ENCODE assay signal across 8 cellular contexts in the genomic region with DNA sequence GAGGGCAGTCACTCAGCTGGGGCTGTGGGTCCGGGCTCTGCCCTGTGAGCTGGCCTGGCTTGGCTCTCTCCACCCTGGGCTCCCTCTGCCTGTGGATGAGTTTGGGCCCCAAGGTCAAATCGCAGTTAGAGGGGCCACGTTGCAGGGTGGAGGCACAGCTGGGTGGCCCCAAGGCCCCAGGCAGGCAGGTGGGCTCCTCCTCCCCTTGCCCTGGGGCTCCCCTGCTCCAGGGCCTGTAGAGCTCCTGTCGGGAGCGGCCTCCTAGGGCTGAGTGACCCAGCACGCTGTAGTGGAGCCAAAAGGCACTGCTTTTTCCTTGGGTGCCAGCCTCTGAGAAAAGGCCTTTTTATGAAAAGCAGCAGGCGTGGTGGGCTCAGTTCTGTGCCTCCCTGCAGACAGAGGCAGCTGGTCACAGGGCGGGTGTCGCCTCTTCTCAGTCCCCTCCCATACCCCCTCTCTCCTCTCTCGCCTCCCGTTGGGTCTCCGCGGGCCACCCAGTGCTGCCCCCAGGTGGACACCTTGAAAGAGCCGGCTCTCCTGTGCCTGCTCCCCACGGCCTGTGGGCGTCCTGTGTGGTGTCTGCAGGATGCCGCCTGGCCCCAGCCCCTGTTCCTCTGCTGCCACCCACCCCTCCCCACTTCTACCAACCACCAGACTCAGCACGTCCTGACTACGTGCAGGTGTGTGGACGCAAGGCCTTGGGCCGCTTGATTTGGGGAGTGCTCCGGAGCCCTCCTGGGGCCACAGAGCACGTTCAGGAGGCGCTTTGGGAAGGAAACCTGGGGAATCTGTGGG. TPM values are rescaled to one million over a fixed set of nuclear protein-coding genes. Genes with fewer than 3 reads are reported as not detected.
DNase-seq lines count a peak whose midpoint lies in the region; ATAC-seq and TF ChIP-seq lines count a peak whose summit lies in the region.

No MANE protein-coding gene starts in this region.

- no peak for ATAC-seq in HG02938 (IDR thresholded peaks at IDR 0.05; ENCODE audit: unreplicated experiment)

- H3K36me3 ChIP-seq in HUES48 (ENCODE audit: control insufficient read depth, insufficient read depth, low read length), result peaks cover 47% of the 10 kb centered on the region
- H3K36me3 ChIP-seq in kidney epithelial cell (ENCODE audit: control insufficient read depth, insufficient read depth, low read length), result peaks cover 1% of the 10 kb centered on the region

- DNase-seq in GM12864 (ENCODE audit: low read depth), result no peak
- peak; percentile 68 for DNase-seq in UCSD-AML1 (lab: John Stamatoyannopoulos, UW; ENCODE audit: unreplicated experiment)
- peak; percentile 71 to 88 for DNase-seq in T47D (ENCODE audit: low read depth in 1 of 2, low spot score in 1 of 2)
- no peak for DNase-seq in kidney epithelial cell (ENCODE audit: low read depth)
- peak; percentile 53 to 64 (median 61) for DNase-seq in stimulated activated CD4-positive, alpha-beta T cell treated with anti-CD3 and anti-CD28 coated beads, TNF-alpha, amount 100 ng/mL, for 4 hours (ENCODE audit: low read depth in 3 of 3)
- no peak for DNase-seq in NCI-H1105 treated with DMSO at 0.1 percent for 48 hours (lab: John Stamatoyannopoulos, UW)

- no peaks in the 10 kb centered on the region for H3K9me3 ChIP-seq in HUES48 (ENCODE audit: control insufficient read depth, insufficient read depth, low read length)

- H3K27ac ChIP-seq in HUES48 (ENCODE audit: low read depth, low read length), result peak overlapping the region; percentile 32

- H3K9ac ChIP-seq in HUES48 (ENCODE audit: low read depth, low read length), result peak overlapping the region; percentile 43; the same call in 1 of the 2 replicates

- peak; percentile 64 for TF ChIP-seq CTCF in GM12864 (IDR thresholded peaks at IDR 0.05; ENCODE audit: low read depth, low read length, missing control alignments)
- peak; percentile 86 for TF ChIP-seq CTCF in kidney epithelial cell (IDR thresholded peaks at IDR 0.05; ENCODE audit: insufficient read depth, low read length, poor library complexity, severe bottlenecking)

- peaks cover 21% of the 10 kb centered on the region for H3K4me1 ChIP-seq in HUES48 (ENCODE audit: control insufficient read depth, insufficient read depth, low read length)

- H3K4me3 ChIP-seq in GM12864 (ENCODE audit: low read depth, low read length) (no peak overlapping the region), HUES48 (ENCODE audit: low read depth, low read length) (no peak overlapping the region), kidney epithelial cell (ENCODE audit: low read depth, low read length) (no peak overlapping the region)

- H3K27me3 ChIP-seq in HUES48 (ENCODE audit: control insufficient read depth, insufficient read depth, low read length) (no peaks in the 10 kb centered on the region), kidney epithelial cell (ENCODE audit: control insufficient read depth, insufficient read depth, low read length) (no peaks in the 10 kb centered on the region)

- in situ Hi-C loops in T47D (cut with HindIII; ENCODE audit: low pct_unique_long_range_greater_than_20kb, low sequenced_read_pairs), result no loop called here

RNA-seq across cellular contexts. Expression of gene SS18L1, which starts 13.2 kb away (rescaled TPM):
- 9.6 and 15.9 TPM in 2 replicates for total RNA-seq in kidney epithelial cell

RNA-seq across cellular contexts. Expression of gene PSMA7, which starts 13.6 kb away (rescaled TPM):
- 412 and 420 TPM in 2 replicates for total RNA-seq in kidney epithelial cell

RNA-seq across cellular contexts. Expression of gene MTG2, which starts 26.0 kb away (rescaled TPM):
- total RNA-seq in kidney epithelial cell, result 19.5 and 31.9 TPM in 2 replicates

RNA-seq across cellular contexts. Expression of gene LSM14B, which starts 34.5 kb away (rescaled TPM):
- 23.3 and 34.2 TPM in 2 replicates for total RNA-seq in kidney epithelial cell

Comparison
In these comparisons a context has a peak if more than half of its experiments do, and no peak if none do; other contexts are left out.
1. DNase-seq: peak in UCSD-AML1 (single experiment), T47D (2 of 2) and stimulated activated CD4-positive, alpha-beta T cell treated with anti-CD3 and anti-CD28 coated beads, TNF-alpha, amount 100 ng/mL, for 4 hours (3 of 3); none in GM12864 (single experiment), kidney epithelial cell (single experiment) and NCI-H1105 treated with DMSO at 0.1 percent for 48 hours (single experiment).